ENCODE assay signal across 8 cellular contexts in the genomic region with DNA sequence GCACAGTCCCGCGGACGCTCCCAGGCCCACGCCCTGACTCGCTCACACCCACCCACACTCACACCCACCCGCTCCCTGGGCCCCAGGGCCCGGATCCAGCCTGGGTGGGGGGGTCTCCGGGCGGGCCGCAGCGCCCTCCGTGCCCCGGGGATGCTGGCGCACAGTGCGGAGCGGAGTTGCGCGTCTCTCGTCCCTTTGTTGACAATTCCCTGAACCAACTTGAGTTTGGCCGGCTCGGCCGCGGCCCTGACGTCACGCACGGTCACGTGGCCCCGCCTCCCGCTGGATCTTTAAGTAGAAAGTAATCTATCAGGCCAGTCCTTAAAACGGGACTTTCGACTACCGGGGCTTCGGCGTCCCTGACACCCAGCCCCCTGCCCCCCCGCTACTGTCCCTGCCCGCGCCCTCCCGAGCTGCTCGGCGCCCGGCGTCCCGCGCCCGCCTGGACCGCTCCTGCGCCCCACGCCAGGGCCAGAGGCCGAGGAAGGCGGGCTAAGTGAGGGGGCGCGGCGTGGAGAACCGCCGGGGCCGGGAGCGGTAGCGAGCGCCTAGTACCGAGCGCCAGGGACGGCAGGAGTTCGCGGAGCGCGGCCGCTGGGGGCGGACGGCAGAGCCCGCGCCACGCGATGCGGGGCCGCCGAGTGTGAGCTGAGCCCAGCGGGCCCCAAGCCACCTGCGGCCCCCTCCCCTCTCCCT. TPM values are rescaled to one million over a fixed set of nuclear protein-coding genes. Genes with fewer than 3 reads are reported as not detected.
DNase-seq lines count a peak whose midpoint lies in the region; ATAC-seq and TF ChIP-seq lines count a peak whose summit lies in the region.

Gene FOXD3 (plus strand): TSS at position 320 of the 696 bp plus-strand sequence. CDS start 492 bp downstream, outside the sequence.

- H3F3A ChIP-seq in SK-N-SH (replicated peaks; ENCODE audit: insufficient read depth), result no peaks in the 10 kb centered on the region

- DNase-seq in HPDE6-E6E7 (ENCODE audit: extremely low spot score) (peak; percentile 16), SK-N-SH (peak; percentile 76), ecto neural progenitor cell (ENCODE audit: low spot score) (peak; percentile 87), GM10248 (ENCODE audit: extremely low spot score) (no peak)

- H3K79me2 ChIP-seq in SK-N-SH (ENCODE audit: insufficient read depth), result no peaks in the 10 kb centered on the region

- peak; percentile 54 for ATAC-seq in GM18868 (IDR thresholded peaks at IDR 0.05; ENCODE audit: unreplicated experiment)

- H3K9ac ChIP-seq in BLaER1 (no peak within 1 kb of the TSS), SK-N-SH (no peak within 1 kb of the TSS)

- TF ChIP-seq EP300 in SK-N-SH (IDR thresholded peaks at IDR 0.05; ENCODE audit: borderline replicate concordance in 1 of 2, low read depth in 1 of 2, low read length in 1 of 2), result no peak

- peaks cover 71% of the 10 kb centered on the region for H3K9me3 ChIP-seq in BLaER1
- no peaks in the 10 kb centered on the region for H3K9me3 ChIP-seq in SK-N-SH
- no peaks in the 10 kb centered on the region for H3K9me3 ChIP-seq in mesodermal cell (ENCODE audit: control insufficient read depth, low read length)

- H3K4me2 ChIP-seq in BLaER1 (peak within 1 kb of the TSS; percentile 30), SK-N-SH (peak within 1 kb of the TSS; percentile 83)

- H3K4me1 ChIP-seq in BLaER1 (no peaks in the 10 kb centered on the region), SK-N-SH (ENCODE audit: control insufficient read depth in 1 of 2, insufficient read depth in 2 of 2, low read depth in 1 of 2, low read length in 1 of 2) (peaks cover 4 to 7% of the 10 kb centered on the region in 2 experiments; a peak in 2 of 4 replicates), mesodermal cell (ENCODE audit: control insufficient read depth, insufficient read depth, low read length, poor library complexity, severe bottlenecking) (no peaks in the 10 kb centered on the region), urinary bladder (ENCODE audit: insufficient read depth) (peaks cover 5% of the 10 kb centered on the region)

- TF ChIP-seq CTCF in SK-N-SH (IDR thresholded peaks at IDR 0.05) (no peak), GM10248 (IDR thresholded peaks at IDR 0.05; ENCODE audit: control extremely low read depth, extremely low read depth, low read depth, missing control alignments) (no peak)

- H4K20me1 ChIP-seq in BLaER1 (peaks cover 69% of the 10 kb centered on the region), SK-N-SH (ENCODE audit: insufficient read depth) (no peaks in the 10 kb centered on the region)

- H3K27me3 ChIP-seq in BLaER1 (peaks cover 100% of the 10 kb centered on the region), SK-N-SH (ENCODE audit: insufficient read depth) (peaks cover 96% of the 10 kb centered on the region)

- H3K4me3 ChIP-seq in BLaER1, result peak within 1 kb of the TSS; percentile 52
- H3K4me3 ChIP-seq in SK-N-SH (ENCODE audit: low read depth in 2 of 2, low read length in 1 of 2), result peak within 1 kb of the TSS; percentile 34 to 43; a peak in 3 of 4 replicates
- H3K4me3 ChIP-seq in mesodermal cell (ENCODE audit: extremely low read depth, insufficient read depth, low read length, poor library complexity, severe bottlenecking), result peak within 1 kb of the TSS; percentile 37
- H3K4me3 ChIP-seq in urinary bladder (ENCODE audit: low read depth, low read length), result peak within 1 kb of the TSS; percentile 58

- CTCF ChIA-PET in SK-N-SH (lab: Yijun Ruan, JAX) (interaction anchor here (1.4 to 9.8 kb wide), 5 partner anchors 7 to 481 kb away, joined by 3 to 86 read pairs (median 6); no protein-coding TSS in a partner anchor), GM10248 (lab: Yijun Ruan, JAX) (interaction anchor here (6.2 kb wide), 1 partner anchor 7 kb away, joined by 48 read pairs; no protein-coding TSS in a partner anchor)

- no peaks in the 10 kb centered on the region for H3K36me3 ChIP-seq in BLaER1
- no peaks in the 10 kb centered on the region for H3K36me3 ChIP-seq in SK-N-SH (replicated peaks in 1 of 2; ENCODE audit: control insufficient read depth in 1 of 2, insufficient read depth in 2 of 2, low read length in 1 of 2)
- H3K36me3 ChIP-seq in mesodermal cell (ENCODE audit: control insufficient read depth, insufficient read depth, low read length), result no peaks in the 10 kb centered on the region
- no peaks in the 10 kb centered on the region for H3K36me3 ChIP-seq in urinary bladder (ENCODE audit: insufficient read depth)

- TF ChIP-seq RAD21 in SK-N-SH (IDR thresholded peaks at IDR 0.05; ENCODE audit: low read length), result no peak

- POLR2A ChIA-PET in SK-N-SH (lab: Yijun Ruan, JAX), result no interaction called here
- POLR2A ChIA-PET in GM10248 (lab: Yijun Ruan, JAX), result no interaction called here

- H3K27ac ChIP-seq in BLaER1 (no peak within 1 kb of the TSS), SK-N-SH (ENCODE audit: low read depth in 2 of 2, low read length in 1 of 2) (no peak within 1 kb of the TSS), mesodermal cell (ENCODE audit: low read depth, low read length, severe bottlenecking) (no peak within 1 kb of the TSS), urinary bladder (ENCODE audit: low read depth) (no peak within 1 kb of the TSS)

- no peaks in the 10 kb centered on the region for H3K9me2 ChIP-seq in SK-N-SH

- H2AFZ ChIP-seq in SK-N-SH (ENCODE audit: low read depth), result peak within 1 kb of the TSS; percentile 51; the same call in 1 of the 2 replicates

- WGBS in SK-N-SH (ENCODE audit: low lambda C conversion rate), result 4% methylated on average over 10 of the region's 78 CpGs
- 0% methylated on average over 54 to 56 of the region's 78 CpGs for WGBS in mesodermal cell (ENCODE audit: insufficient coverage in 2 of 2), 2 experiments
- under 1% methylated on average over 78 of the region's 78 CpGs for WGBS in urinary bladder

TF ChIP-seq in SK-N-SH, 30 proteins besides CTCF, POLR2A, EP300 and RAD21:
- TF ChIP-seq, protein P1, sequence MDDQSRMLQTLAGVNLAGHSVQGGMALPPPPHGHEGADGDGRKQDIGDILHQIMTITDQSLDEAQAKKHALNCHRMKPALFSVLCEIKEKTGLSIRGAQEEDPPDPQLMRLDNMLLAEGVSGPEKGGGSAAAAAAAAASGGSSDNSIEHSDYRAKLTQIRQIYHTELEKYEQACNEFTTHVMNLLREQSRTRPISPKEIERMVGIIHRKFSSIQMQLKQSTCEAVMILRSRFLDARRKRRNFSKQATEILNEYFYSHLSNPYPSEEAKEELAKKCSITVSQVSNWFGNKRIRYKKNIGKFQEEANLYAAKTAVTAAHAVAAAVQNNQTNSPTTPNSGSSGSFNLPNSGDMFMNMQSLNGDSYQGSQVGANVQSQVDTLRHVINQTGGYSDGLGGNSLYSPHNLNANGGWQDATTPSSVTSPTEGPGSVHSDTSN (IDR thresholded peaks at IDR 0.05), result no peak
- TF ChIP-seq, protein P2, sequence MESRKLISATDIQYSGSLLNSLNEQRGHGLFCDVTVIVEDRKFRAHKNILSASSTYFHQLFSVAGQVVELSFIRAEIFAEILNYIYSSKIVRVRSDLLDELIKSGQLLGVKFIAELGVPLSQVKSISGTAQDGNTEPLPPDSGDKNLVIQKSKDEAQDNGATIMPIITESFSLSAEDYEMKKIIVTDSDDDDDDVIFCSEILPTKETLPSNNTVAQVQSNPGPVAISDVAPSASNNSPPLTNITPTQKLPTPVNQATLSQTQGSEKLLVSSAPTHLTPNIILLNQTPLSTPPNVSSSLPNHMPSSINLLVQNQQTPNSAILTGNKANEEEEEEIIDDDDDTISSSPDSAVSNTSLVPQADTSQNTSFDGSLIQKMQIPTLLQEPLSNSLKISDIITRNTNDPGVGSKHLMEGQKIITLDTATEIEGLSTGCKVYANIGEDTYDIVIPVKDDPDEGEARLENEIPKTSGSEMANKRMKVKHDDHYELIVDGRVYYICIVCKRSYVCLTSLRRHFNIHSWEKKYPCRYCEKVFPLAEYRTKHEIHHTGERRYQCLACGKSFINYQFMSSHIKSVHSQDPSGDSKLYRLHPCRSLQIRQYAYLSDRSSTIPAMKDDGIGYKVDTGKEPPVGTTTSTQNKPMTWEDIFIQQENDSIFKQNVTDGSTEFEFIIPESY (IDR thresholded peaks at IDR 0.05; ENCODE audit: borderline replicate concordance, low read depth), result no peak
- TF ChIP-seq POLR2AphosphoS5 (IDR thresholded peaks at IDR 0.05; ENCODE audit: low read depth, low read length) (no peak), FOSL2 (IDR thresholded peaks at IDR 0.05; ENCODE audit: borderline replicate concordance, low read depth) (no peak), USF1 (IDR thresholded peaks at IDR 0.05; ENCODE audit: borderline replicate concordance, low read depth) (peak; percentile 89), USF2 (IDR thresholded peaks at IDR 0.05; ENCODE audit: borderline replicate concordance, low read depth, low read length) (peak; percentile 36; the same call in 1 of the 2 replicates)

RNA-seq across cellular contexts. Expression of gene FOXD3, which starts in this region (rescaled TPM):
- polyA plus RNA-seq in SK-N-SH (2012; rRNA removed), result not detected in 2 replicates
- polyA plus RNA-seq in SK-N-SH (2012; cell fraction: cytosol; rRNA removed), result not detected in 2 replicates
- polyA plus RNA-seq in SK-N-SH (2012; cell fraction: nucleus; rRNA removed), result not detected in 2 replicates
- polyA plus RNA-seq in mesodermal cell (2013, experiment 1 of 2), result 3.0 TPM
- 3.7 TPM for polyA plus RNA-seq in mesodermal cell (2013, experiment 2 of 2)
- total RNA-seq in urinary bladder, result 2.9 TPM
- polyA plus RNA-seq in urinary bladder, result 1.1 TPM

Comparison
In these comparisons a context has a peak if more than half of its experiments do, and no peak if none do; other contexts are left out.
1. Peak in DNase-seq, H3K4me3 ChIP-seq and H3K4me2 ChIP-seq in SK-N-SH; RNA of the gene not detected or under 1 TPM.